Comparison of ENCODE assay signal across 8 cellular contexts in genomic region chr9:132411091-132411508, GRCh38. TPM values are rescaled to one million over a fixed set of nuclear protein-coding genes. Genes with fewer than 3 reads are reported as not detected.
A peak's percentile ranks its signal among the peaks of the same experiment; 100 is the strongest.
DNase-seq lines count a peak whose midpoint lies in the region; ATAC-seq and TF ChIP-seq lines count a peak whose summit lies in the region.

No MANE protein-coding gene starts in this region.

- no peaks in the 10 kb centered on the region for H3K36me3 ChIP-seq in right lobe of liver

- H3K27ac Mint-ChIP-seq in activated CD4-positive, alpha-beta T cell treated with anti-CD3 and anti-CD28 coated beads for 36 hours: no peak overlapping the region
- no peak overlapping the region for H3K27ac Mint-ChIP-seq in chondrocyte (ENCODE audit: unreplicated experiment)

- DNase-seq in NK-92 treated with Interleukin-12 subunit alpha and Interleukin-12 subunit beta, amount 100 ng/mL, for 24 hours (lab: John Stamatoyannopoulos, UW): peak; percentile 37
- DNase-seq in NK-92 (lab: John Stamatoyannopoulos, UW; ENCODE audit: unreplicated experiment) (no peak), NCI-H1694 treated with DMSO at 0.1 percent for 48 hours (lab: John Stamatoyannopoulos, UW) (peak; percentile 33), chondrocyte (ENCODE audit: low spot score) (no peak), right lobe of liver (peak in 1 of 3 donors; percentile 38), A172 (ENCODE audit: low spot score) (no peak)
- DNase-seq in activated CD4-positive, alpha-beta T cell treated with anti-CD3 and anti-CD28 coated beads for 36 hours: peak; percentile 86
- DNase-seq in stimulated activated CD8-positive, alpha-beta memory T cell treated with anti-CD3 and anti-CD28 coated beads, Interleukin-4, amount 100 ng/mL, for 24 hours (ENCODE audit: low read depth): peak; percentile 39

- no peaks in the 10 kb centered on the region for H3K9me3 ChIP-seq in right lobe of liver

- H3K36me3 Mint-ChIP-seq in activated CD4-positive, alpha-beta T cell treated with anti-CD3 and anti-CD28 coated beads for 36 hours (ENCODE audit: low read depth): no peaks in the 10 kb centered on the region
- no peaks in the 10 kb centered on the region for H3K36me3 Mint-ChIP-seq in chondrocyte (ENCODE audit: low read depth)

- H3K9me3 Mint-ChIP-seq in activated CD4-positive, alpha-beta T cell treated with anti-CD3 and anti-CD28 coated beads for 36 hours (ENCODE audit: low read depth): no peaks in the 10 kb centered on the region
- H3K9me3 Mint-ChIP-seq in chondrocyte (ENCODE audit: low read depth): no peaks in the 10 kb centered on the region

- intact Hi-C loops in activated CD4-positive, alpha-beta T cell treated with anti-CD3 and anti-CD28 coated beads for 36 hours (cut with DNase I, micrococcal nuclease): loop anchor here (1.0 to 10.0 kb wide), 11 partner anchors 76 to 564 kb away; partner anchors contain the start of genes BARHL1 (in 2 of the 2) and GFI1B (in 1 of the 2)
- intact Hi-C loops in right lobe of liver (cut with DNase I): no loop called here

- H3K4me3 ChIP-seq in right lobe of liver: no peak overlapping the region

- POLR2A ChIA-PET in activated CD4-positive, alpha-beta T cell treated with anti-CD3 and anti-CD28 coated beads for 36 hours (lab: Charles Lee): no interaction called here

- H3K4me3 Mint-ChIP-seq in activated CD4-positive, alpha-beta T cell treated with anti-CD3 and anti-CD28 coated beads for 36 hours: peak overlapping the region; percentile 55
- peak overlapping the region; percentile 53 for H3K4me3 Mint-ChIP-seq in chondrocyte (ENCODE audit: unreplicated experiment)

- peaks cover 0 to 14% (median 8%) of the 10 kb centered on the region in 4 donors for H3K4me1 ChIP-seq in right lobe of liver

- under 1% methylated on average over 18 of the region's 20 CpGs for WGBS in right lobe of liver (ENCODE audit: insufficient coverage, low coverage, low lambda C conversion rate, missing lambda C conversion rate)

- ATAC-seq in activated CD4-positive, alpha-beta T cell treated with anti-CD3 and anti-CD28 coated beads for 36 hours: peak; percentile 67
- ATAC-seq in right lobe of liver: peak; percentile 63 to 65 (median 64)

- H3K27me3 ChIP-seq in right lobe of liver: peaks cover 5 to 19% of the 10 kb centered on the region in 2 donors

- CTCF ChIA-PET in activated CD4-positive, alpha-beta T cell treated with anti-CD3 and anti-CD28 coated beads for 36 hours (lab: Charles Lee): interaction anchor here (0.6 kb wide), 1 partner anchor 1823 kb away, joined by 3 read pairs; no protein-coding TSS in a partner anchor

- H3K27me3 Mint-ChIP-seq in activated CD4-positive, alpha-beta T cell treated with anti-CD3 and anti-CD28 coated beads for 36 hours: peaks cover 40% of the 10 kb centered on the region
- H3K27me3 Mint-ChIP-seq in chondrocyte (ENCODE audit: low read depth): peaks cover 34% of the 10 kb centered on the region

- no peak overlapping the region for H3K27ac ChIP-seq in right lobe of liver

- TF ChIP-seq CTCF in chondrocyte (IDR thresholded peaks at IDR 0.05) (peak; percentile 81), right lobe of liver (IDR thresholded peaks at IDR 0.05) (peak; percentile 47 to 62 (median 55))

- H3K4me1 Mint-ChIP-seq in activated CD4-positive, alpha-beta T cell treated with anti-CD3 and anti-CD28 coated beads for 36 hours: peaks cover 32% of the 10 kb centered on the region
- peaks cover 19% of the 10 kb centered on the region for H3K4me1 Mint-ChIP-seq in chondrocyte (ENCODE audit: low read depth)

- TF ChIP-seq POLR2A in right lobe of liver (IDR thresholded peaks at IDR 0.05): no peak

RNA-seq across cellular contexts. Expression of gene CFAP77, which starts 1.1 kb away (rescaled TPM):
- total RNA-seq in activated CD4-positive, alpha-beta T cell treated with anti-CD3 and anti-CD28 coated beads for 36 hours: not detected
- total RNA-seq in chondrocyte (0.47 to 0.74 TPM (median 0.63 TPM) in 3 replicates), right lobe of liver (not detected)
- total RNA-seq in A172 (2014; rRNA removed; shearing (Covaris generic)): 0.17 TPM in 1 of 2 replicates, not detected in the other

RNA-seq across cellular contexts. Expression of gene TTF1, which starts 4.5 kb away (rescaled TPM):
- 10 to 100 TPM; 31.9 to 33.4 TPM for total RNA-seq in activated CD4-positive, alpha-beta T cell treated with anti-CD3 and anti-CD28 coated beads for 36 hours
- total RNA-seq in chondrocyte (7.1 to 10.7 TPM (median 8.9 TPM) in 3 replicates), right lobe of liver (1 to 10 TPM; 2.2 to 6.0 (median 3.4) TPM)
- total RNA-seq in A172 (2014; rRNA removed; shearing (Covaris generic)): 29.2 and 30.1 TPM in 2 replicates

RNA-seq across cellular contexts. Expression of gene SETX, which starts 56.3 kb away (rescaled TPM):
- total RNA-seq in activated CD4-positive, alpha-beta T cell treated with anti-CD3 and anti-CD28 coated beads for 36 hours: 10 to 100 TPM; 37.5 to 38.1 TPM
- total RNA-seq in chondrocyte (40.0 to 44.7 TPM (median 42.5 TPM) in 3 replicates), right lobe of liver (10 to 100 TPM; 17.4 to 28.8 (median 25.0) TPM)
- 32.3 and 33.6 TPM in 2 replicates for total RNA-seq in A172 (2014; rRNA removed; shearing (Covaris generic))

Comparison
In these comparisons a context has a peak if more than half of its experiments do, and no peak if none do; other contexts are left out.
1. DNase-seq: peak in NK-92 treated with Interleukin-12 subunit alpha and Interleukin-12 subunit beta, amount 100 ng/mL, for 24 hours (single experiment), NCI-H1694 treated with DMSO at 0.1 percent for 48 hours (single experiment), activated CD4-positive, alpha-beta T cell treated with anti-CD3 and anti-CD28 coated beads for 36 hours (single experiment) and stimulated activated CD8-positive, alpha-beta memory T cell treated with anti-CD3 and anti-CD28 coated beads, Interleukin-4, amount 100 ng/mL, for 24 hours (single experiment); none in NK-92 (single experiment), chondrocyte (single experiment) and A172 (single experiment).
2. intact Hi-C loops: an anchor here in activated CD4-positive, alpha-beta T cell treated with anti-CD3 and anti-CD28 coated beads for 36 hours (1.0 to 10.0 kb wide); none called in right lobe of liver.